In the genomic region with DNA sequence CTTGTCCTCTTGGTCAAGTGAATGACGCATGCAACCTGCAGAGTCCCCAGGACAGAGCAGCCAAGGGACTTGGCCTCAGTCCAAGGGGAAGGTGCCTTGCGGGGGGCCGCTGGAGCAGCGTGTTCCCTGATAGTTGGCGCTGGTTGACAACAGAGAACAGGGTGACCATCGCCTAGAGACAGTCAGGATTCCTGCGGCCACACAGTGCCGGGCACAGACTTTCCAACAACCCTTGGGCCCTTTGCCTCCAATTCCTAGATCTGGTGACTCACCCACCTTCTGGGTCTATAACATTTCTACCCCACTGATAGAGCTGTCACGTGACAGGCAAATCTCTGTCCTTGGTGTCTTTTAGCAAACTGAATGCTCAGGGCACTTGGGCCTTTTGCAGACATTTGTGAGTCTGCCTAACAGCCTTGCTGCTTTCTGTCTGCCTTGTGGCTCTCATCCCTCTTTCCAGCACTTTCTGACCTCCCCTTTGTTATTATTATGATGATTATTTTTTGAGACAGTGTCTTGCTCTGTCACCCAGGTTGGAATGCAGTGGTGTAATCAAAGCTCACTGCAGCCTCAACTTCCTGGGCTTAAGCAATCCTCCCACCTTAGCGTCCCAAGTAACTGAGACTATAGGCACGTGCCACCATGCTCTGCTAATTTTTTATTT, we compare ENCODE assay signal across 18 cellular contexts. TPM values are rescaled to one million over a fixed set of nuclear protein-coding genes. Genes with fewer than 3 reads are reported as not detected.
DNase-seq lines count a peak whose midpoint lies in the region; ATAC-seq and TF ChIP-seq lines count a peak whose summit lies in the region.
"Had no signal": no experiment of that assay in that cellular context is flagged by ENCODE, and none has a peak within 500 bp of the region (broad histone marks: within the 10 kb centered on the region; RNA-seq: fewer than 3 reads in every experiment).

No MANE protein-coding gene starts in this region.

- peaks cover 5% of the 10 kb centered on the region for H3K79me2 ChIP-seq in mammary epithelial cell (ENCODE audit: insufficient read depth, low read length)

- no peak overlapping the region for H2AFZ ChIP-seq in mammary epithelial cell (ENCODE audit: low read depth, low read length)

- H3K9me3 Mint-ChIP-seq in MCF 10A (ENCODE audit: unreplicated experiment) = no peaks in the 10 kb centered on the region
- no peaks in the 10 kb centered on the region for H3K9me3 Mint-ChIP-seq in CD4-positive, alpha-beta T cell
- H3K9me3 Mint-ChIP-seq: CD14-positive monocyte had no signal

- no TSS peak for BruUV-seq in MCF 10A (replicated peaks; lab: Mats Ljungman, UMichigan)
- BruUV-seq in mammary epithelial cell (replicated peaks; lab: Mats Ljungman, UMichigan) = no TSS peak

- H4K20me1 ChIP-seq in mammary epithelial cell (ENCODE audit: insufficient read depth, low read length) = peaks cover 2% of the 10 kb centered on the region

- H3K36me3 ChIP-seq in mammary epithelial cell (ENCODE audit: insufficient read depth, low read length) (peaks cover 39% of the 10 kb centered on the region), RWPE2 (ENCODE audit: low read depth) (peaks cover 82% of the 10 kb centered on the region), testis (ENCODE audit: low read depth, missing control alignments) (no peaks in the 10 kb centered on the region)

- no peak overlapping the region for H3K27ac Mint-ChIP-seq in MCF 10A (ENCODE audit: low read depth, unreplicated experiment)
- H3K27ac Mint-ChIP-seq in CD4-positive, alpha-beta T cell = no peak overlapping the region

- no peak overlapping the region for H3K4me3 ChIP-seq in mammary epithelial cell (replicated peaks in 1 of 3; ENCODE audit: insufficient read depth in 1 of 3, low read depth in 2 of 3, low read length in 3 of 3)
- H3K4me3 ChIP-seq in RWPE2 (ENCODE audit: severe bottlenecking) = no peak overlapping the region
- H3K4me3 ChIP-seq in fibroblast of mammary gland (ENCODE audit: control insufficient read depth, low read depth, low read length) = no peak overlapping the region
- H3K4me3 ChIP-seq in testis = no peak overlapping the region
- H3K4me3 ChIP-seq: SJSA1 had no signal

- POLR2A ChIA-PET in MCF 10A (lab: Yijun Ruan, JAX) = interaction anchor here (0.9 kb wide), 1 partner anchor 18 kb away, joined by 3 read pairs; no protein-coding TSS in a partner anchor
- POLR2A ChIA-PET in CD4-positive, alpha-beta T cell (lab: Charles Lee) = no interaction called here

- intact Hi-C loops in MCF 10A (cut with micrococcal nuclease) (no loop called here), mammary epithelial cell (cut with micrococcal nuclease) (no loop called here), testis (cut with DNase I; ENCODE audit: low total_unique reads) (no loop called here)
- intact Hi-C loops in CD4-positive, alpha-beta T cell (cut with DNase I, micrococcal nuclease) = no loop called here

- no peaks in the 10 kb centered on the region for H3K27me3 Mint-ChIP-seq in MCF 10A (ENCODE audit: insufficient read depth, unreplicated experiment)
- H3K27me3 Mint-ChIP-seq in CD4-positive, alpha-beta T cell = no peaks in the 10 kb centered on the region

- 88% methylated on average over 9 of the region's 11 CpGs for WGBS in mammary epithelial cell (ENCODE audit: low coverage, missing lambda C conversion rate)
- 65 to 75% methylated on average over 10 to 11 of the region's 11 CpGs for WGBS in testis, 2 donors

- CTCF ChIA-PET in MCF 10A (lab: Yijun Ruan, JAX) (no interaction called here), mammary epithelial cell (lab: Charles Lee; ENCODE audit: low non-redundant PET) (no interaction called here)
- CTCF ChIA-PET in CD4-positive, alpha-beta T cell (lab: Charles Lee) = no interaction called here

- H3K9ac ChIP-seq in mammary epithelial cell (ENCODE audit: insufficient read depth, low read length) = no peak overlapping the region

- no peaks in the 10 kb centered on the region for H3K4me1 ChIP-seq in mammary epithelial cell (ENCODE audit: insufficient read depth, low read length)
- H3K4me1 ChIP-seq in RWPE2 (ENCODE audit: insufficient read depth, poor library complexity, severe bottlenecking) = no peaks in the 10 kb centered on the region
- H3K4me1 ChIP-seq in testis = peaks cover 5% of the 10 kb centered on the region

- dilution Hi-C loops in mammary epithelial cell (cut with HindIII; ENCODE audit: low sequenced_read_pairs) = no loop called here

- no peak overlapping the region for H3K4me3 Mint-ChIP-seq in MCF 10A (ENCODE audit: unreplicated experiment)
- no peak overlapping the region for H3K4me3 Mint-ChIP-seq in CD4-positive, alpha-beta T cell
- H3K4me3 Mint-ChIP-seq: CD14-positive monocyte had no signal

- H3K27me3 ChIP-seq in mammary epithelial cell (ENCODE audit: insufficient read depth, low read length) = no peaks in the 10 kb centered on the region
- H3K27me3 ChIP-seq in RWPE2 (ENCODE audit: insufficient read depth, poor library complexity, severe bottlenecking) = no peaks in the 10 kb centered on the region
- no peaks in the 10 kb centered on the region for H3K27me3 ChIP-seq in testis
- no peaks in the 10 kb centered on the region for H3K27me3 ChIP-seq in CD4-positive, alpha-beta T cell (ENCODE audit: control insufficient read depth, insufficient read depth, low read length)
- H3K27me3 ChIP-seq: SJSA1 had no signal

- ATAC-seq in RWPE2 (ENCODE audit: low read depth) (peak; percentile 59; the same call in 2 of the 3 replicates), GM18909 (IDR thresholded peaks at IDR 0.05; ENCODE audit: poor library complexity, unreplicated experiment) (no peak)
- ATAC-seq in CD4-positive, alpha-beta T cell (ENCODE audit: poor library complexity) = no peak

- no peaks in the 10 kb centered on the region for H3K9me3 ChIP-seq in mammary epithelial cell (replicated peaks; ENCODE audit: insufficient read depth, low read length)
- H3K9me3 ChIP-seq in RWPE2 (ENCODE audit: severe bottlenecking) = no peaks in the 10 kb centered on the region
- H3K9me3 ChIP-seq in testis = no peaks in the 10 kb centered on the region
- no peaks in the 10 kb centered on the region for H3K9me3 ChIP-seq in CD4-positive, alpha-beta T cell (ENCODE audit: control insufficient read depth, low read length)
- H3K9me3 ChIP-seq: SJSA1 had no signal

- H3K36me3 Mint-ChIP-seq in MCF 10A (ENCODE audit: insufficient read depth, unreplicated experiment) = peaks cover 34% of the 10 kb centered on the region
- peaks cover 27% of the 10 kb centered on the region for H3K36me3 Mint-ChIP-seq in CD4-positive, alpha-beta T cell (ENCODE audit: low read depth)

- in situ Hi-C loops in mammary epithelial cell (cut with MboI; ENCODE audit: low sequenced_read_pairs in 2 of 2) = no loop called here

- DNase-seq in MCF 10A (ENCODE audit: unreplicated experiment) (peak; percentile 80), mammary epithelial cell (no peak), RWPE2 (ENCODE audit: low spot score) (no peak), fibroblast of mammary gland (ENCODE audit: low read depth) (peak; percentile 49), testis (peak; percentile 40), caudate nucleus (lab: John Stamatoyannopoulos, UW) (no peak)
- DNase-seq in CD4-positive, alpha-beta T cell = no peak
- DNase-seq: 8988T, DMS53, MM.1S, NCI-H1105 treated with DMSO at 0.1 percent for 48 hours, NCI-H187 treated with DMSO at 0.1 percent for 48 hours, NCI-H2171, NCI-H446 treated with DMSO at 0.1 percent for 48 hours, NCI-H774 had no signal

- H3K27ac ChIP-seq in mammary epithelial cell (ENCODE audit: insufficient read depth, low read depth, low read length) (no peak overlapping the region), RWPE2 (ENCODE audit: poor library complexity, severe bottlenecking) (no peak overlapping the region), testis (peak overlapping the region in 1 of 2 donors; percentile 14), caudate nucleus (ENCODE audit: low read depth, low read length) (no peak overlapping the region)
- H3K27ac ChIP-seq in CD4-positive, alpha-beta T cell (ENCODE audit: low read depth, low read length) = no peak overlapping the region
- H3K27ac ChIP-seq: SJSA1 had no signal

- TF ChIP-seq POLR2A in testis (IDR thresholded peaks at IDR 0.05) = no peak

- H3K4me2 ChIP-seq in mammary epithelial cell (ENCODE audit: insufficient read depth, low read depth, low read length) = no peak overlapping the region

- peaks cover 6% of the 10 kb centered on the region for H3K4me1 Mint-ChIP-seq in MCF 10A (ENCODE audit: insufficient read depth, unreplicated experiment)
- H3K4me1 Mint-ChIP-seq in CD4-positive, alpha-beta T cell (ENCODE audit: low read depth) = no peaks in the 10 kb centered on the region
- H3K4me1 Mint-ChIP-seq: CD14-positive monocyte had no signal

- no peak for TF ChIP-seq CTCF in MCF 10A (IDR thresholded peaks at IDR 0.05; ENCODE audit: unreplicated experiment)
- no peak for TF ChIP-seq CTCF in mammary epithelial cell (conservative IDR thresholded peaks at IDR 0.05 in 1 of 2, IDR thresholded peaks at IDR 0.05 in 1 of 2; ENCODE audit: extremely low read depth in 1 of 2, insufficient read depth in 1 of 2, low read depth in 1 of 2, low read length in 2 of 2)
- no peak for TF ChIP-seq CTCF in RWPE2 (IDR thresholded peaks at IDR 0.05; ENCODE audit: poor library complexity, severe bottlenecking)
- no peak for TF ChIP-seq CTCF in fibroblast of mammary gland (conservative IDR thresholded peaks at IDR 0.05; ENCODE audit: control insufficient read depth, insufficient read depth, low read depth, low read length)
- no peak for TF ChIP-seq CTCF in testis (IDR thresholded peaks at IDR 0.05)
- no peak for TF ChIP-seq CTCF in CD4-positive, alpha-beta T cell (IDR thresholded peaks at IDR 0.05)

RNA-seq across cellular contexts. Expression of gene TEDC2, which starts 11.9 kb away (rescaled TPM):
- total RNA-seq in MCF 10A (2022) (3.5 and 6.9 TPM in 2 replicates), mammary epithelial cell (1 to 10 TPM; 1.8 to 7.2 TPM), testis (10 to 100 TPM; 18.0 to 19.4 TPM)
- polyA plus RNA-seq in mammary epithelial cell (6.5 TPM), testis (ENCODE audit: insufficient read depth, low read depth, low replicate concordance) (7.7 TPM)
- polyA minus RNA-seq in mammary epithelial cell = 8.1 TPM
- under 1 TPM; 0.17 to 0.27 TPM for total RNA-seq in CD4-positive, alpha-beta T cell

RNA-seq across cellular contexts. Expression of gene CCNF, which starts 18.8 kb away (rescaled TPM):
- total RNA-seq in MCF 10A (2022) = 7.5 and 11.9 TPM in 2 replicates
- total RNA-seq in mammary epithelial cell = 10 to 100 TPM in 1 of 2 donors, 1 to 10 TPM in 1; 5.7 to 22.7 TPM
- 21.4 TPM for polyA plus RNA-seq in mammary epithelial cell
- 76.4 TPM for polyA minus RNA-seq in mammary epithelial cell
- total RNA-seq in testis = 10 to 100 TPM in 1 of 2 donors, 1 to 10 TPM in 1; 9.4 to 10.8 TPM
- 6.0 TPM for polyA plus RNA-seq in testis (ENCODE audit: insufficient read depth, low read depth, low replicate concordance)
- 1 to 10 TPM in 1 of 2 experiments, under 1 TPM in 1; 0.81 to 1.3 TPM for total RNA-seq in CD4-positive, alpha-beta T cell

RNA-seq across cellular contexts. Expression of gene NTN3, which starts 23.0 kb away (rescaled TPM):
- total RNA-seq in MCF 10A (2022) (not detected in 2 replicates), mammary epithelial cell (under 1 TPM in 1 of 2 donors, not detected in 1; under 0.01 TPM), testis (1 to 10 TPM; 1.1 to 1.7 TPM)
- polyA plus RNA-seq in mammary epithelial cell (not detected), testis (ENCODE audit: insufficient read depth, low read depth, low replicate concordance) (not detected)
- polyA minus RNA-seq in mammary epithelial cell = not detected
- total RNA-seq in CD4-positive, alpha-beta T cell = not detected
- polyA plus RNA-seq: CD14-positive monocyte had no signal

RNA-seq across cellular contexts. Expression of gene TBC1D24, which starts 26.9 kb away (rescaled TPM):
- total RNA-seq in MCF 10A (2022) (7.6 and 8.1 TPM in 2 replicates), mammary epithelial cell (10 to 100 TPM; 11.4 to 12.3 TPM), testis (10 to 100 TPM; 11.2 to 13.5 TPM)
- polyA plus RNA-seq in mammary epithelial cell (5.6 TPM), testis (ENCODE audit: insufficient read depth, low read depth, low replicate concordance) (5.3 TPM)
- 8.3 TPM for polyA minus RNA-seq in mammary epithelial cell
- total RNA-seq in CD4-positive, alpha-beta T cell = 1 to 10 TPM; 1.2 to 2.1 TPM

Comparison
In these comparisons a context has a peak if more than half of its experiments do, and no peak if none do; other contexts are left out.
1. DNase-seq: peak in MCF 10A (single experiment), fibroblast of mammary gland (single experiment) and testis (single experiment); none in mammary epithelial cell (single experiment), RWPE2 (single experiment), caudate nucleus (0 of 61) and CD4-positive, alpha-beta T cell (0 of 10).